In genomic region chr4:119210760-119211159, GRCh38 we compare ENCODE assay signal across 11 cellular contexts. TPM values are rescaled to one million over a fixed set of nuclear protein-coding genes. Genes with fewer than 3 reads are reported as not detected.
DNase-seq lines count a peak whose midpoint lies in the region; ATAC-seq and FAIRE-seq lines count a peak whose summit lies in the region.
"Had no signal": no experiment of that assay in that cellular context is flagged by ENCODE, and none has a peak within 500 bp of the region (broad histone marks: within the 10 kb centered on the region; RNA-seq: fewer than 3 reads in every experiment).

No MANE protein-coding gene starts in this region.

- H3K4me1 Mint-ChIP-seq in central memory CD8-positive, alpha-beta T cell, result peaks cover 27% of the 10 kb centered on the region
- H3K4me1 Mint-ChIP-seq in natural killer cell treated with Interleukin-12 subunit alpha and Interleukin-12 subunit beta and Interleukin-15 and Interleukin-18, amount 100 ng/mL, for 72 hours (ENCODE audit: low read depth in 2 of 2), result peaks cover 25 to 43% of the 10 kb centered on the region in 2 donors

- H3K27me3 Mint-ChIP-seq in central memory CD8-positive, alpha-beta T cell, result no peaks in the 10 kb centered on the region
- H3K27me3 Mint-ChIP-seq in natural killer cell treated with Interleukin-12 subunit alpha and Interleukin-12 subunit beta and Interleukin-15 and Interleukin-18, amount 100 ng/mL, for 72 hours, result peaks cover 10 to 17% of the 10 kb centered on the region in 2 donors

- ATAC-seq in central memory CD8-positive, alpha-beta T cell (replicated peaks; ENCODE audit: extremely low read depth, poor library complexity, severe bottlenecking), result no peak
- no peak for ATAC-seq in natural killer cell treated with Interleukin-12 subunit alpha and Interleukin-12 subunit beta and Interleukin-15 and Interleukin-18, amount 100 ng/mL, for 72 hours
- ATAC-seq in HG03457 (IDR thresholded peaks at IDR 0.05; ENCODE audit: unreplicated experiment), result no peak
- no peak for ATAC-seq in GM19328 (IDR thresholded peaks at IDR 0.05; ENCODE audit: unreplicated experiment)

- peaks cover 8% of the 10 kb centered on the region for H3K36me3 Mint-ChIP-seq in central memory CD8-positive, alpha-beta T cell (ENCODE audit: insufficient read depth)
- no peaks in the 10 kb centered on the region for H3K36me3 Mint-ChIP-seq in natural killer cell treated with Interleukin-12 subunit alpha and Interleukin-12 subunit beta and Interleukin-15 and Interleukin-18, amount 100 ng/mL, for 72 hours

- H3K9me3 Mint-ChIP-seq in central memory CD8-positive, alpha-beta T cell, result no peaks in the 10 kb centered on the region
- no peaks in the 10 kb centered on the region for H3K9me3 Mint-ChIP-seq in natural killer cell treated with Interleukin-12 subunit alpha and Interleukin-12 subunit beta and Interleukin-15 and Interleukin-18, amount 100 ng/mL, for 72 hours

- H3K4me3 Mint-ChIP-seq in central memory CD8-positive, alpha-beta T cell, result peak overlapping the region; percentile 94
- peak overlapping the region; percentile 95 for H3K4me3 Mint-ChIP-seq in natural killer cell treated with Interleukin-12 subunit alpha and Interleukin-12 subunit beta and Interleukin-15 and Interleukin-18, amount 100 ng/mL, for 72 hours

- no peak for FAIRE-seq in frontal cortex (lab: Jason Lieb, UNC)

- DNase-seq in ELR (ENCODE audit: low read depth) (peak; percentile 69), NCI-H226 (peak; percentile 20), frontal cortex (ENCODE audit: low spot score in 2 of 2) (no peak), DMS114 treated with DMSO at 0.1 percent for 48 hours (lab: John Stamatoyannopoulos, UW; ENCODE audit: unreplicated experiment) (no peak)
- no peak for DNase-seq in central memory CD8-positive, alpha-beta T cell (ENCODE audit: low spot score in 2 of 2)
- DNase-seq in natural killer cell treated with Interleukin-12 subunit alpha and Interleukin-12 subunit beta and Interleukin-15 and Interleukin-18, amount 100 ng/mL, for 72 hours (ENCODE audit: low spot score), result no peak
- DNase-seq: dorsolateral prefrontal cortex; stimulated activated CD4-positive, alpha-beta T cell treated with anti-CD3 and anti-CD28 coated beads, Interleukin-2, amount 100 ng/mL, for 48 hours; uterus had no signal

- H3K27ac Mint-ChIP-seq in central memory CD8-positive, alpha-beta T cell (ENCODE audit: low read depth), result no peak overlapping the region
- peak overlapping the region; percentile 79 to 88 for H3K27ac Mint-ChIP-seq in natural killer cell treated with Interleukin-12 subunit alpha and Interleukin-12 subunit beta and Interleukin-15 and Interleukin-18, amount 100 ng/mL, for 72 hours

RNA-seq across cellular contexts. Expression of gene USP53, which starts 1.8 kb away (rescaled TPM):
- 1 to 10 TPM; 5.7 to 6.1 TPM for total RNA-seq in natural killer cell treated with Interleukin-12 subunit alpha and Interleukin-12 subunit beta and Interleukin-15 and Interleukin-18, amount 100 ng/mL, for 72 hours
- 12.2 TPM for total RNA-seq in frontal cortex

Comparison
In these comparisons a context has a peak if more than half of its experiments do, and no peak if none do; other contexts are left out.
1. DNase-seq: peak in ELR (single experiment) and NCI-H226 (single experiment); none in central memory CD8-positive, alpha-beta T cell (0 of 2), natural killer cell treated with Interleukin-12 subunit alpha and Interleukin-12 subunit beta and Interleukin-15 and Interleukin-18, amount 100 ng/mL, for 72 hours (single experiment), frontal cortex (0 of 2) and DMS114 treated with DMSO at 0.1 percent for 48 hours (single experiment).